Comparison of ENCODE assay signal across 24 cellular contexts in the genomic region with DNA sequence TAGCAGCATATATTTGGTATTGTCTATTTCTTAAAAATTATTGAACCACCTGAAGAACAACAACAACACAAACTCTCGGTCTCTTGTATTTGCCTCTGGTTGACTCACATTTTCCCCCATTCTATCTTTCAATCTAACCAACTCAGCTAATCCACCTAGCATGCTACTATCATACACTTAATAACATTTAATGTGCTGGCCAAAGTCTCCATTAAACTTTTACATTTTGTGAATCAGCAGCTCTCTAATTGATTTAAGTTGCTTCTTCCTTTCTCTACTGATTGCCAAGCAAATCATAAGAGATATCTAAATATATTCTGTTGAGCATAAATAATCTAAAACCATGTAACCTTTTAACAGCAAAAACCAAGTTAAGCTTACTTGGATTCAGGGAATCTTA.
"Had no signal": no experiment of that assay in that cellular context is flagged by ENCODE, and none has a peak within 500 bp of the region (broad histone marks: within the 10 kb centered on the region; RNA-seq: fewer than 3 reads in every experiment).

No MANE protein-coding gene starts in this region.

- H3K27me3 ChIP-seq: colonic mucosa, dorsolateral prefrontal cortex, esophagus muscularis mucosa, esophagus squamous epithelium, foreskin keratinocyte, gastrocnemius medialis, gastroesophageal sphincter, heart left ventricle, heart right ventricle had no signal

- DNase-seq: colonic mucosa; cortex of kidney; dermis blood vessel endothelial cell; dorsolateral prefrontal cortex; effector CD4-positive, alpha-beta T cell; effector CD8-positive, alpha-beta T cell; effector memory CD4-positive, alpha-beta T cell; effector memory CD8-positive, alpha-beta T cell; endodermal cell; erythroblast; esophagus squamous epithelium; foreskin fibroblast; foreskin keratinocyte; foreskin melanocyte; gastrocnemius medialis; glutamatergic neuron; head of caudate nucleus; heart left ventricle; heart right ventricle had no signal

- H3K9me3 ChIP-seq: colonic mucosa, esophagus muscularis mucosa, esophagus squamous epithelium, gastrocnemius medialis, gastroesophageal sphincter, heart left ventricle, heart right ventricle had no signal

- H3K4me1 ChIP-seq: colonic mucosa, esophagus muscularis mucosa, esophagus squamous epithelium, foreskin keratinocyte, gastrocnemius medialis, gastroesophageal sphincter, heart left ventricle, heart right ventricle had no signal

- H3K27ac ChIP-seq: colonic mucosa, coronary artery, dorsolateral prefrontal cortex, epithelial cell of prostate, esophagus muscularis mucosa, esophagus squamous epithelium, foreskin keratinocyte, gastrocnemius medialis, gastroesophageal sphincter, heart left ventricle, heart right ventricle had no signal

- H3K4me3 ChIP-seq: colonic mucosa, coronary artery, dorsolateral prefrontal cortex, esophagus muscularis mucosa, esophagus squamous epithelium, gastrocnemius medialis, gastroesophageal sphincter, heart left ventricle, heart right ventricle had no signal

- H3K36me3 ChIP-seq: colonic mucosa, esophagus muscularis mucosa, esophagus squamous epithelium, gastrocnemius medialis, gastroesophageal sphincter, heart left ventricle, heart right ventricle had no signal

- ATAC-seq: effector memory CD8-positive, alpha-beta T cell; esophagus mucosa; foreskin keratinocyte; gastrocnemius medialis; gastroesophageal sphincter; heart left ventricle; heart right ventricle had no signal
